In genomic region chr2:119794237-119794636, GRCh38 we compare ENCODE assay signal across 15 cellular contexts. TPM values are rescaled to one million over a fixed set of nuclear protein-coding genes. Genes with fewer than 3 reads are reported as not detected.
A peak's percentile ranks its signal among the peaks of the same experiment; 100 is the strongest.
DNase-seq lines count a peak whose midpoint lies in the region; ATAC-seq and TF ChIP-seq lines count a peak whose summit lies in the region.
"Had no signal": no experiment of that assay in that cellular context is flagged by ENCODE, and none has a peak within 500 bp of the region (broad histone marks: within the 10 kb centered on the region; RNA-seq: fewer than 3 reads in every experiment).

No MANE protein-coding gene starts in this region.

- H3K27ac ChIP-seq in right atrium auricular region: no peak overlapping the region
- no peak overlapping the region for H3K27ac ChIP-seq in BLaER1
- peak overlapping the region; percentile 9 for H3K27ac ChIP-seq in HUES48 (ENCODE audit: low read depth, low read length)
- peak overlapping the region; percentile 9 for H3K27ac ChIP-seq in iPS-18a (ENCODE audit: low read length)
- H3K27ac ChIP-seq: BLaER1 treated with 17β-estradiol and CSF1 and Interleukin-3, amounts not matched to agents 10 nM and 100 nM had no signal

- ATAC-seq in Right ventricle myocardium inferior: peak; percentile 71
- ATAC-seq in HG03442 (IDR thresholded peaks at IDR 0.05; ENCODE audit: unreplicated experiment): no peak
- ATAC-seq in GM21381 (IDR thresholded peaks at IDR 0.05; ENCODE audit: unreplicated experiment): no peak
- ATAC-seq: GM12878 had no signal

- intact Hi-C loops in Right ventricle myocardium inferior (cut with DNase I): no loop called here

- peaks cover 0 to 8% of the 10 kb centered on the region in 2 donors for H3K4me1 ChIP-seq in right atrium auricular region
- no peaks in the 10 kb centered on the region for H3K4me1 ChIP-seq in BLaER1
- H3K4me1 ChIP-seq in HUES48 (ENCODE audit: control insufficient read depth, insufficient read depth, low read length): peaks cover 41% of the 10 kb centered on the region
- H3K4me1 ChIP-seq in iPS-18a (ENCODE audit: control insufficient read depth, low read depth, low read length): peaks cover 43% of the 10 kb centered on the region
- H3K4me1 ChIP-seq: BLaER1 treated with 17β-estradiol and CSF1 and Interleukin-3, amounts not matched to agents 10 nM and 100 nM had no signal

- no peak overlapping the region for H3K4me2 ChIP-seq in BLaER1
- H3K4me2 ChIP-seq: BLaER1 treated with 17β-estradiol and CSF1 and Interleukin-3, amounts not matched to agents 10 nM and 100 nM had no signal

- no peak for TF ChIP-seq CTCF in right atrium auricular region (IDR thresholded peaks at IDR 0.05)

- no peaks in the 10 kb centered on the region for H3K27me3 ChIP-seq in right atrium auricular region
- no peaks in the 10 kb centered on the region for H3K27me3 ChIP-seq in BLaER1
- H3K27me3 ChIP-seq in HUES48 (ENCODE audit: control insufficient read depth, insufficient read depth, low read length): no peaks in the 10 kb centered on the region
- H3K27me3 ChIP-seq in iPS-18a (ENCODE audit: control insufficient read depth, insufficient read depth, low read length): no peaks in the 10 kb centered on the region
- H3K27me3 ChIP-seq: BLaER1 treated with 17β-estradiol and CSF1 and Interleukin-3, amounts not matched to agents 10 nM and 100 nM had no signal

- no peak overlapping the region for H3K9ac ChIP-seq in BLaER1
- no peak overlapping the region for H3K9ac ChIP-seq in HUES48 (ENCODE audit: low read depth, low read length)
- H3K9ac ChIP-seq in iPS-18a (ENCODE audit: low read length): no peak overlapping the region
- H3K9ac ChIP-seq: BLaER1 treated with 17β-estradiol and CSF1 and Interleukin-3, amounts not matched to agents 10 nM and 100 nM had no signal

- H3K4me3 ChIP-seq in right atrium auricular region (no peak overlapping the region), BLaER1 (0 out of 2 replicates have a peak overlapping the region, but pooled peaks have one; percentile 25), HUES48 (ENCODE audit: low read depth, low read length) (no peak overlapping the region), iPS-18a (ENCODE audit: low read length) (no peak overlapping the region)
- H3K4me3 ChIP-seq: GM12878 had no signal

- no peaks in the 10 kb centered on the region for H3K36me3 ChIP-seq in right atrium auricular region
- H3K36me3 ChIP-seq in BLaER1: peaks cover 61% of the 10 kb centered on the region
- peaks cover 9% of the 10 kb centered on the region; the same call in 1 of the 2 replicates for H3K36me3 ChIP-seq in HUES48 (ENCODE audit: control insufficient read depth, insufficient read depth, low read length)
- no peaks in the 10 kb centered on the region for H3K36me3 ChIP-seq in iPS-18a (ENCODE audit: control insufficient read depth, low read depth, low read length)

- peaks cover 4 to 30% of the 10 kb centered on the region in 2 donors for H3K9me3 ChIP-seq in right atrium auricular region
- H3K9me3 ChIP-seq in BLaER1: peaks cover 71% of the 10 kb centered on the region
- peaks cover 9% of the 10 kb centered on the region for H3K9me3 ChIP-seq in HUES48 (ENCODE audit: control insufficient read depth, insufficient read depth, low read length)
- peaks cover 2% of the 10 kb centered on the region for H3K9me3 ChIP-seq in iPS-18a (ENCODE audit: control insufficient read depth, low read depth, low read length)

- DNase-seq in Right ventricle myocardium inferior (ENCODE audit: missing footprints) (peak; percentile 65), right atrium auricular region (ENCODE audit: low spot score) (no peak)
- DNase-seq in activated CD8-positive, alpha-beta memory T cell treated with anti-CD3 and anti-CD28 coated beads, Interleukin-2, amount 50 U/mL, for 4 hours: no peak
- DNase-seq: 8988T; AML-193; CD4-positive, CD25-positive, alpha-beta regulatory T cell; DMS79; H7 had no signal

- H4K20me1 ChIP-seq in BLaER1: peaks cover 14% of the 10 kb centered on the region; the same call in 1 of the 2 replicates

RNA-seq across cellular contexts. Expression of gene PTPN4, which starts 34.5 kb away (rescaled TPM):
- total RNA-seq in Right ventricle myocardium inferior: 40.4 TPM
- 10 to 100 TPM; 23.7 to 44.1 TPM for total RNA-seq in right atrium auricular region

Comparison
In these comparisons a context has a peak if more than half of its experiments do, and no peak if none do; other contexts are left out.
1. H3K27ac ChIP-seq: peak in HUES48 (single experiment) and iPS-18a (single experiment); none in right atrium auricular region (0 of 2) and BLaER1 (single experiment).